In the genomic region with DNA sequence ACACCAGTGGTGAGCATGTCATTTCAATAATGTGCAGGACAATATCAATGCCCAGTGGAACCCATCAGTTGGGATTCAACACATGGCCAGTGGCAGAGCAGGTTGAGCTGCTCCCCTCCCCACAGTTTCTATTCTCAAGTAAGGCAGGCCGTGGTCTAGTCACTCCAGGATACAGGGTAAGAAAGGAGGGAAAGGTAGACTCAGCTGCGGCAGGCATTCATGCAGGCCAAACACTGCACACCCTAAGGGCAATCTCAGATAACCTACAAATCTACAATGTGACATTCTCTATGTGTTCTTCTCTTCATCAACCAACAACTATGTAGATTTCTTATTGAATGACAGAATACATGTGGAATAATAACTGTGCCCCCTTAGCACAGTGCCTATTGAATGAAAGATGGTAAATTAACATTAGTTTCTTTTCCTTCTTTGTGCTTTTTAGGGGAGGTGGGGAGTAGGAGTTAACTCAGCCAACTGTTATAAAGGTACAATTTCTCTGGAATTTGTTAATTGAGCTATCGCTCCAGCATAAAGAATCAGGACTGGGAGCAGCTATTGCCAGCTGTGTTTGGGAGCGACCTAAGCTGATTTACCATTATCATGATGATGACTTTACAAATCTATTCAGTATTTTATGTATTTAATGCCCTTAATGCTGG, we compare ENCODE assay signal across 20 cellular contexts.
"Had no signal": no experiment of that assay in that cellular context is flagged by ENCODE, and none has a peak within 500 bp of the region (broad histone marks: within the 10 kb centered on the region; RNA-seq: fewer than 3 reads in every experiment).

No MANE protein-coding gene starts in this region.

- H3K36me3 Mint-ChIP-seq: T-cell had no signal

- H3K4me2 ChIP-seq: SK-N-SH had no signal

- H3K9ac ChIP-seq: SK-N-SH had no signal

- H3K4me3 Mint-ChIP-seq: T-cell had no signal

- H3K9me2 ChIP-seq: SK-N-SH had no signal

- DNase-seq: Karpas-422, KG1, MM.1S, NCI-H1092 treated with DMSO at 0.1 percent for 48 hours, NCI-H1436 treated with DMSO at 0.1 percent for 48 hours, NCI-H1694, NCI-H1930, NCI-H2081, NCI-H2107, NCI-H2227 treated with DMSO at 0.1 percent for 48 hours, NCI-H510A, NCI-H524 treated with DMSO at 0.1 percent for 48 hours, NCI-H69, NCI-H774, SHP77, SW 1271, T-cell had no signal

- H3K9me3 ChIP-seq: SK-N-SH had no signal

- ATAC-seq: T-cell had no signal

- H3K27ac ChIP-seq: HL-60, RWPE1 had no signal

- H3K9me3 Mint-ChIP-seq: T-cell had no signal

- H3K27ac Mint-ChIP-seq: T-cell had no signal
